In the genomic region with DNA sequence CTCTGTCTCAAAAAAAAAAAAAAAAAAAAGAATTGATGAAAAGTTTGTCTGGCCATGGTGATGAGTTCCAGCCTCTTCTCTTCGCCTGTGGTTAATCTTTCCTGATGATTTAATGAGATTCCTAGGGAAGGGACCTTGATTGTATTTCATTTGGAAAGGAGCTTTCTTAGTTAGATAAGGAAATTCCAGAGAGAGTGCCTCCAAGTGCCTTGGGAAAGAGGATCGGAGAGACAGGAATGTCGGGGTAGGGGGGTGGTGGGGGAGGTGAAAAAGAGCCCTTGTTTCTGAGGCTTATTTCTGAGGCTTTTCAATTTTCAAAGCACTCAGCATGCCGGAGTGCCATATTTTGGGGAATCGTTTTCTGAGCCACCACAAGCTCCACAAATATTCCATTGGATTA, we compare ENCODE assay signal across 22 cellular contexts.
"Had no signal": no experiment of that assay in that cellular context is flagged by ENCODE, and none has a peak within 500 bp of the region (broad histone marks: within the 10 kb centered on the region; RNA-seq: fewer than 3 reads in every experiment).

No MANE protein-coding gene starts in this region.

- H3K9me3 Mint-ChIP-seq: natural killer cell had no signal

- ATAC-seq: activated T-cell treated with anti-CD3 and anti-CD28 coated beads, Interleukin-2, amount 50 U/mL, for 72 hours; left lung; natural killer cell; upper lobe of right lung had no signal

- H3K27me3 Mint-ChIP-seq: progenitor cell of endocrine pancreas had no signal

- H3K4me1 ChIP-seq: left lung had no signal

- H3K9me3 ChIP-seq: left lung, upper lobe of right lung had no signal

- H3K27ac Mint-ChIP-seq: activated CD4-positive, alpha-beta memory T cell treated with anti-CD3 and anti-CD28 coated beads for 36 hours; activated naive CD4-positive, alpha-beta T cell treated with anti-CD3 and anti-CD28 coated beads for 36 hours; activated naive CD8-positive, alpha-beta T cell treated with anti-CD3 and anti-CD28 coated beads, Interleukin-2, amount 10 ng/mL, durations not matched to agents 7 days and 5 days; natural killer cell; progenitor cell of endocrine pancreas; T-helper 1 cell treated with Interleukin-12 subunit alpha and Interleukin-12 subunit beta and Interleukin-4 antibody, amounts not matched to agents 30 μg/mL and 1 μg/mL, for 36 hours had no signal

- H3K4me3 ChIP-seq: left lung, lung, upper lobe of right lung had no signal

- H3K36me3 Mint-ChIP-seq: activated naive CD8-positive, alpha-beta T cell treated with anti-CD3 and anti-CD28 coated beads, Interleukin-2, amount 10 ng/mL, durations not matched to agents 7 days and 5 days; natural killer cell had no signal

- H3K4me3 Mint-ChIP-seq: activated CD4-positive, alpha-beta memory T cell treated with anti-CD3 and anti-CD28 coated beads for 36 hours; activated naive CD4-positive, alpha-beta T cell treated with anti-CD3 and anti-CD28 coated beads for 36 hours; activated naive CD8-positive, alpha-beta T cell treated with anti-CD3 and anti-CD28 coated beads, Interleukin-2, amount 10 ng/mL, durations not matched to agents 7 days and 5 days; activated T-cell treated with anti-CD3 and anti-CD28 coated beads, Interleukin-2, amount 50 U/mL, for 72 hours; natural killer cell; T-helper 1 cell treated with Interleukin-12 subunit alpha and Interleukin-12 subunit beta and Interleukin-4 antibody, amounts not matched to agents 30 μg/mL and 1 μg/mL, for 36 hours had no signal

- H3K36me3 ChIP-seq: left lung, upper lobe of right lung had no signal

- H3K4me1 Mint-ChIP-seq: natural killer cell had no signal

- H3K27ac ChIP-seq: epithelial cell of prostate, left lung, upper lobe of right lung had no signal

- H3K27me3 ChIP-seq: left lung, upper lobe of right lung had no signal

- DNase-seq: activated CD4-positive, alpha-beta memory T cell treated with anti-CD3 and anti-CD28 coated beads for 36 hours; activated CD4-positive, alpha-beta T cell treated with anti-CD3 and anti-CD28 coated beads for 4 hours; activated CD4-positive, CD25-positive, alpha-beta regulatory T cell; activated effector memory CD4-positive, alpha-beta T cell treated with Interleukin-2 at 50 U/mL for 16 hours; activated naive CD4-positive, alpha-beta T cell treated with anti-CD3 and anti-CD28 coated beads for 36 hours; activated naive CD8-positive, alpha-beta T cell treated with anti-CD3 and anti-CD28 coated beads, Interleukin-2, amount 10 ng/mL, durations not matched to agents 7 days and 5 days; activated T-cell treated with anti-CD3 and anti-CD28 coated beads, Interleukin-2, amount 50 U/mL, for 72 hours; cerebellar nuclear complex; cortex of kidney; foreskin fibroblast; kidney glomerular epithelial cell; left lung; midbrain; natural killer cell; retina; stimulated activated CD4-positive, alpha-beta T cell treated with anti-CD3 and anti-CD28 coated beads, Interleukin-2, amount 100 ng/mL, for 48 hours; stimulated activated naive CD4-positive, alpha-beta T cell; upper lobe of right lung had no signal
